Comparison of ENCODE assay signal across 1 cellular context in genomic region chr19:46411088-46412033, GRCh38.
TF ChIP-seq lines count a peak whose summit lies in the region.

No MANE protein-coding gene starts in this region.

TF ChIP-seq in H1, 55 proteins besides CTCF, POLR2A, EP300 and RAD21:
- TF ChIP-seq GTF2F1 (IDR thresholded peaks at IDR 0.05; ENCODE audit: borderline replicate concordance, low read depth, low read length): no peak
- no peak for TF ChIP-seq SP1 (IDR thresholded peaks at IDR 0.05; ENCODE audit: low read depth, low read length)
- TF ChIP-seq KDM5A (IDR thresholded peaks at IDR 0.05; ENCODE audit: low read length): no peak
- no peak for TF ChIP-seq CBX8 (IDR thresholded peaks at IDR 0.05; ENCODE audit: borderline replicate concordance, low read depth, low read length)
- TF ChIP-seq, protein P1, sequence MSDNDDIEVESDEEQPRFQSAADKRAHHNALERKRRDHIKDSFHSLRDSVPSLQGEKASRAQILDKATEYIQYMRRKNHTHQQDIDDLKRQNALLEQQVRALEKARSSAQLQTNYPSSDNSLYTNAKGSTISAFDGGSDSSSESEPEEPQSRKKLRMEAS (IDR thresholded peaks at IDR 0.05): no peak
- no peak for TF ChIP-seq TBP (IDR thresholded peaks at IDR 0.05; ENCODE audit: low read depth, low read length)
- no peak for TF ChIP-seq KDM4A (IDR thresholded peaks at IDR 0.05; ENCODE audit: low read depth, low read length, severe bottlenecking)
- TF ChIP-seq JUND (IDR thresholded peaks at IDR 0.05; ENCODE audit: low read length): no peak
- TF ChIP-seq ATF3 (IDR thresholded peaks at IDR 0.05; ENCODE audit: insufficient read depth, low read depth, low read length): no peak
- no peak for TF ChIP-seq SAP30 (IDR thresholded peaks at IDR 0.05; ENCODE audit: insufficient read depth, insufficient replicate concordance, low read length)
- TF ChIP-seq KDM1A (IDR thresholded peaks at IDR 0.05; ENCODE audit: borderline replicate concordance, low read length): no peak
- no peak for TF ChIP-seq CBX5 (IDR thresholded peaks at IDR 0.05; ENCODE audit: low read depth, low read length)
- TF ChIP-seq BRCA1 (IDR thresholded peaks at IDR 0.05; ENCODE audit: low read depth, low read length): no peak
